Comparison of ENCODE assay signal across 1 cellular context in the genomic region with DNA sequence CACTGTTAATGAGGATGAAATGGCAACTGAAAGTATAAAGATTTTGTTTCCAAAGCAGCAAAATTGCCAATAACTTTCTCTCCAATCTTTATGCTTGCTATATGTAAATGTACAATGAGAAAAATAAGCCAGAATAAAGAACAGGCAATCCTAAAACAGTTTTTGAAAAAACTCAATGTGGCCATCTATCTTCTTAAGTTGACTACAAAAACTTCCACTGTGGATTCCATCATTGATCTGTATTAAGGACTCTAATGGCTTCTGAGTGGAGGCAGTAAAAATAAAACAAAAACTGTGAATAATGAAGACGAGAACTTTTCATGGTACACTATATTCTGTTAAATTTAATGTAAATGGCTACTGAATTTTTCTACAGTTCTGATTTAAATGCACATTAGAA.
TF ChIP-seq lines count a peak whose summit lies in the region.

No MANE protein-coding gene starts in this region.

TF ChIP-seq in GM12878, 131 proteins besides CTCF, POLR2A, EP300 and RAD21 (continued from another document):
- TF ChIP-seq BCL3 (IDR thresholded peaks at IDR 0.05; ENCODE audit: borderline replicate concordance, insufficient read depth, low read depth, low read length, poor library complexity, severe bottlenecking) (no peak), KAT2A (conservative IDR thresholded peaks at IDR 0.05; ENCODE audit: control insufficient read depth, low read depth, low read length) (no peak), IRF4 (IDR thresholded peaks at IDR 0.05; ENCODE audit: low read depth, low read length) (no peak), ESRRA (IDR thresholded peaks at IDR 0.05; ENCODE audit: low read length) (no peak)
- TF ChIP-seq, protein P1, sequence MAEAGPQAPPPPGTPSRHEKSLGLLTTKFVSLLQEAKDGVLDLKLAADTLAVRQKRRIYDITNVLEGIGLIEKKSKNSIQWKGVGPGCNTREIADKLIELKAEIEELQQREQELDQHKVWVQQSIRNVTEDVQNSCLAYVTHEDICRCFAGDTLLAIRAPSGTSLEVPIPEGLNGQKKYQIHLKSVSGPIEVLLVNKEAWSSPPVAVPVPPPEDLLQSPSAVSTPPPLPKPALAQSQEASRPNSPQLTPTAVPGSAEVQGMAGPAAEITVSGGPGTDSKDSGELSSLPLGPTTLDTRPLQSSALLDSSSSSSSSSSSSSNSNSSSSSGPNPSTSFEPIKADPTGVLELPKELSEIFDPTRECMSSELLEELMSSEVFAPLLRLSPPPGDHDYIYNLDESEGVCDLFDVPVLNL (IDR thresholded peaks at IDR 0.05; ENCODE audit: low read depth, low read length), result no peak
